Comparison of ENCODE assay signal across 1 cellular context in genomic region chr11:119030029-119030328, GRCh38.
TF ChIP-seq lines count a peak whose summit lies in the region.

No MANE protein-coding gene starts in this region.

TF ChIP-seq in H1, 55 proteins besides CTCF, POLR2A, EP300 and RAD21:
- TF ChIP-seq GABPA (IDR thresholded peaks at IDR 0.05; ENCODE audit: borderline replicate concordance, insufficient read depth, low read length), result no peak
- TF ChIP-seq SRF (IDR thresholded peaks at IDR 0.05; ENCODE audit: low read depth, low read length), result no peak
- no peak for TF ChIP-seq TAF7 (optimal IDR thresholded peaks at IDR 0.05; ENCODE audit: borderline replicate concordance, low read depth, low read length)
- no peak for TF ChIP-seq JUN (IDR thresholded peaks at IDR 0.05; ENCODE audit: low read depth, low read length)
- TF ChIP-seq, protein P1, sequence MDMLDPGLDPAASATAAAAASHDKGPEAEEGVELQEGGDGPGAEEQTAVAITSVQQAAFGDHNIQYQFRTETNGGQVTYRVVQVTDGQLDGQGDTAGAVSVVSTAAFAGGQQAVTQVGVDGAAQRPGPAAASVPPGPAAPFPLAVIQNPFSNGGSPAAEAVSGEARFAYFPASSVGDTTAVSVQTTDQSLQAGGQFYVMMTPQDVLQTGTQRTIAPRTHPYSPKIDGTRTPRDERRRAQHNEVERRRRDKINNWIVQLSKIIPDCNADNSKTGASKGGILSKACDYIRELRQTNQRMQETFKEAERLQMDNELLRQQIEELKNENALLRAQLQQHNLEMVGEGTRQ (IDR thresholded peaks at IDR 0.05; ENCODE audit: low read length), result no peak
- no peak for TF ChIP-seq ZNF274 (IDR thresholded peaks at IDR 0.05; ENCODE audit: borderline replicate concordance, extremely low read depth, low read length)
- no peak for TF ChIP-seq KDM4A (IDR thresholded peaks at IDR 0.05; ENCODE audit: low read depth, low read length, severe bottlenecking)
- TF ChIP-seq BCL11A (IDR thresholded peaks at IDR 0.05; ENCODE audit: low read depth in 2 of 2, low read length in 2 of 2), result no peak
- TF ChIP-seq MAFK (IDR thresholded peaks at IDR 0.05; ENCODE audit: low read depth, low read length), result no peak
- TF ChIP-seq TCF12 (IDR thresholded peaks at IDR 0.05; ENCODE audit: low read depth, low read length), result no peak
- TF ChIP-seq, protein P2, sequence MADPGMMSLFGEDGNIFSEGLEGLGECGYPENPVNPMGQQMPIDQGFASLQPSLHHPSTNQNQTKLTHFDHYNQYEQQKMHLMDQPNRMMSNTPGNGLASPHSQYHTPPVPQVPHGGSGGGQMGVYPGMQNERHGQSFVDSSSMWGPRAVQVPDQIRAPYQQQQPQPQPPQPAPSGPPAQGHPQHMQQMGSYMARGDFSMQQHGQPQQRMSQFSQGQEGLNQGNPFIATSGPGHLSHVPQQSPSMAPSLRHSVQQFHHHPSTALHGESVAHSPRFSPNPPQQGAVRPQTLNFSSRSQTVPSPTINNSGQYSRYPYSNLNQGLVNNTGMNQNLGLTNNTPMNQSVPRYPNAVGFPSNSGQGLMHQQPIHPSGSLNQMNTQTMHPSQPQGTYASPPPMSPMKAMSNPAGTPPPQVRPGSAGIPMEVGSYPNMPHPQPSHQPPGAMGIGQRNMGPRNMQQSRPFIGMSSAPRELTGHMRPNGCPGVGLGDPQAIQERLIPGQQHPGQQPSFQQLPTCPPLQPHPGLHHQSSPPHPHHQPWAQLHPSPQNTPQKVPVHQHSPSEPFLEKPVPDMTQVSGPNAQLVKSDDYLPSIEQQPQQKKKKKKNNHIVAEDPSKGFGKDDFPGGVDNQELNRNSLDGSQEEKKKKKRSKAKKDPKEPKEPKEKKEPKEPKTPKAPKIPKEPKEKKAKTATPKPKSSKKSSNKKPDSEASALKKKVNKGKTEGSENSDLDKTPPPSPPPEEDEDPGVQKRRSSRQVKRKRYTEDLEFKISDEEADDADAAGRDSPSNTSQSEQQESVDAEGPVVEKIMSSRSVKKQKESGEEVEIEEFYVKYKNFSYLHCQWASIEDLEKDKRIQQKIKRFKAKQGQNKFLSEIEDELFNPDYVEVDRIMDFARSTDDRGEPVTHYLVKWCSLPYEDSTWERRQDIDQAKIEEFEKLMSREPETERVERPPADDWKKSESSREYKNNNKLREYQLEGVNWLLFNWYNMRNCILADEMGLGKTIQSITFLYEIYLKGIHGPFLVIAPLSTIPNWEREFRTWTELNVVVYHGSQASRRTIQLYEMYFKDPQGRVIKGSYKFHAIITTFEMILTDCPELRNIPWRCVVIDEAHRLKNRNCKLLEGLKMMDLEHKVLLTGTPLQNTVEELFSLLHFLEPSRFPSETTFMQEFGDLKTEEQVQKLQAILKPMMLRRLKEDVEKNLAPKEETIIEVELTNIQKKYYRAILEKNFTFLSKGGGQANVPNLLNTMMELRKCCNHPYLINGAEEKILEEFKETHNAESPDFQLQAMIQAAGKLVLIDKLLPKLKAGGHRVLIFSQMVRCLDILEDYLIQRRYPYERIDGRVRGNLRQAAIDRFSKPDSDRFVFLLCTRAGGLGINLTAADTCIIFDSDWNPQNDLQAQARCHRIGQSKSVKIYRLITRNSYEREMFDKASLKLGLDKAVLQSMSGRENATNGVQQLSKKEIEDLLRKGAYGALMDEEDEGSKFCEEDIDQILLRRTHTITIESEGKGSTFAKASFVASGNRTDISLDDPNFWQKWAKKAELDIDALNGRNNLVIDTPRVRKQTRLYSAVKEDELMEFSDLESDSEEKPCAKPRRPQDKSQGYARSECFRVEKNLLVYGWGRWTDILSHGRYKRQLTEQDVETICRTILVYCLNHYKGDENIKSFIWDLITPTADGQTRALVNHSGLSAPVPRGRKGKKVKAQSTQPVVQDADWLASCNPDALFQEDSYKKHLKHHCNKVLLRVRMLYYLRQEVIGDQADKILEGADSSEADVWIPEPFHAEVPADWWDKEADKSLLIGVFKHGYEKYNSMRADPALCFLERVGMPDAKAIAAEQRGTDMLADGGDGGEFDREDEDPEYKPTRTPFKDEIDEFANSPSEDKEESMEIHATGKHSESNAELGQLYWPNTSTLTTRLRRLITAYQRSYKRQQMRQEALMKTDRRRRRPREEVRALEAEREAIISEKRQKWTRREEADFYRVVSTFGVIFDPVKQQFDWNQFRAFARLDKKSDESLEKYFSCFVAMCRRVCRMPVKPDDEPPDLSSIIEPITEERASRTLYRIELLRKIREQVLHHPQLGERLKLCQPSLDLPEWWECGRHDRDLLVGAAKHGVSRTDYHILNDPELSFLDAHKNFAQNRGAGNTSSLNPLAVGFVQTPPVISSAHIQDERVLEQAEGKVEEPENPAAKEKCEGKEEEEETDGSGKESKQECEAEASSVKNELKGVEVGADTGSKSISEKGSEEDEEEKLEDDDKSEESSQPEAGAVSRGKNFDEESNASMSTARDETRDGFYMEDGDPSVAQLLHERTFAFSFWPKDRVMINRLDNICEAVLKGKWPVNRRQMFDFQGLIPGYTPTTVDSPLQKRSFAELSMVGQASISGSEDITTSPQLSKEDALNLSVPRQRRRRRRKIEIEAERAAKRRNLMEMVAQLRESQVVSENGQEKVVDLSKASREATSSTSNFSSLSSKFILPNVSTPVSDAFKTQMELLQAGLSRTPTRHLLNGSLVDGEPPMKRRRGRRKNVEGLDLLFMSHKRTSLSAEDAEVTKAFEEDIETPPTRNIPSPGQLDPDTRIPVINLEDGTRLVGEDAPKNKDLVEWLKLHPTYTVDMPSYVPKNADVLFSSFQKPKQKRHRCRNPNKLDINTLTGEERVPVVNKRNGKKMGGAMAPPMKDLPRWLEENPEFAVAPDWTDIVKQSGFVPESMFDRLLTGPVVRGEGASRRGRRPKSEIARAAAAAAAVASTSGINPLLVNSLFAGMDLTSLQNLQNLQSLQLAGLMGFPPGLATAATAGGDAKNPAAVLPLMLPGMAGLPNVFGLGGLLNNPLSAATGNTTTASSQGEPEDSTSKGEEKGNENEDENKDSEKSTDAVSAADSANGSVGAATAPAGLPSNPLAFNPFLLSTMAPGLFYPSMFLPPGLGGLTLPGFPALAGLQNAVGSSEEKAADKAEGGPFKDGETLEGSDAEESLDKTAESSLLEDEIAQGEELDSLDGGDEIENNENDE (IDR thresholded peaks at IDR 0.05; ENCODE audit: insufficient replicate concordance, low read length), result no peak
- no peak for TF ChIP-seq TAF1 (IDR thresholded peaks at IDR 0.05; ENCODE audit: low read depth, low read length)
